Comparison of ENCODE assay signal across 20 cellular contexts in genomic region chr2:205376071-205376470, GRCh38.
"Had no signal": no experiment of that assay in that cellular context is flagged by ENCODE, and none has a peak within 500 bp of the region (broad histone marks: within the 10 kb centered on the region; RNA-seq: fewer than 3 reads in every experiment).

No MANE protein-coding gene starts in this region.

- H3K27me3 ChIP-seq: upper lobe of left lung had no signal

- H3K4me1 Mint-ChIP-seq: naive B cell; stimulated activated effector memory CD8-positive, alpha-beta T cell treated with anti-CD3 and anti-CD28 coated beads, Interleukin-12 subunit alpha, Interleukin-12 subunit beta, amount 100 ng/mL, for 72 hours had no signal

- H3K4me3 ChIP-seq: prostate gland, thoracic aorta, upper lobe of left lung had no signal

- H3K4me1 ChIP-seq: prostate gland, upper lobe of left lung had no signal

- ATAC-seq: activated CD4-positive, alpha-beta T cell treated with anti-CD3 and anti-CD28 coated beads for 36 hours; activated naive CD8-positive, alpha-beta T cell treated with anti-CD3 and anti-CD28 coated beads, Interleukin-2, amount 50 U/mL, for 24 hours; activated T-helper 17 cell treated with anti-CD3 and anti-CD28 coated beads, Interleukin-2, amount 50 U/mL, for 72 hours; left lobe of liver; right cardiac atrium; stimulated activated effector memory CD8-positive, alpha-beta T cell treated with anti-CD3 and anti-CD28 coated beads, Interleukin-12 subunit alpha, Interleukin-12 subunit beta, amount 100 ng/mL, for 72 hours had no signal

- H3K36me3 Mint-ChIP-seq: activated CD4-positive, alpha-beta memory T cell treated with anti-CD3 and anti-CD28 coated beads for 36 hours; naive B cell; stimulated activated effector memory CD8-positive, alpha-beta T cell treated with anti-CD3 and anti-CD28 coated beads, Interleukin-12 subunit alpha, Interleukin-12 subunit beta, amount 100 ng/mL, for 72 hours had no signal

- H3K27ac Mint-ChIP-seq: activated CD4-positive, alpha-beta memory T cell treated with anti-CD3 and anti-CD28 coated beads for 36 hours; activated CD4-positive, alpha-beta T cell treated with anti-CD3 and anti-CD28 coated beads for 36 hours; activated naive CD8-positive, alpha-beta T cell treated with anti-CD3 and anti-CD28 coated beads, Interleukin-2, amount 50 U/mL, for 24 hours; stimulated activated effector memory CD8-positive, alpha-beta T cell treated with anti-CD3 and anti-CD28 coated beads, Interleukin-12 subunit alpha, Interleukin-12 subunit beta, amount 100 ng/mL, for 72 hours had no signal

- H3K27ac ChIP-seq: prostate gland, thoracic aorta, upper lobe of left lung, WERI-Rb-1 had no signal

- DNase-seq: activated CD4-positive, alpha-beta memory T cell treated with anti-CD3 and anti-CD28 coated beads for 36 hours; activated CD4-positive, alpha-beta T cell treated with anti-CD3 and anti-CD28 coated beads for 36 hours; activated naive CD4-positive, alpha-beta T cell treated with Interleukin-2 at 50 U/mL for 16 hours; activated naive CD8-positive, alpha-beta T cell treated with anti-CD3 and anti-CD28 coated beads, Interleukin-2, amount 50 U/mL, for 24 hours; activated T-cell treated with anti-CD3 and anti-CD28 coated beads, Interleukin-2, amount 50 U/mL, for 1 hour; aorta; cerebellar nuclear complex; cortex of kidney; head of caudate nucleus; kidney; naive B cell; right cardiac atrium; stimulated activated CD4-positive, alpha-beta T cell treated with anti-CD3 and anti-CD28 coated beads, Interleukin-4, amount 100 ng/mL, for 24 hours; upper lobe of left lung; WERI-Rb-1 had no signal

- H3K9me3 ChIP-seq: prostate gland, thoracic aorta, upper lobe of left lung had no signal

- H3K36me3 ChIP-seq: prostate gland, thoracic aorta, upper lobe of left lung, WERI-Rb-1 had no signal

- H3K4me3 Mint-ChIP-seq: activated CD4-positive, alpha-beta memory T cell treated with anti-CD3 and anti-CD28 coated beads for 36 hours; activated CD4-positive, alpha-beta T cell treated with anti-CD3 and anti-CD28 coated beads for 36 hours; activated naive CD8-positive, alpha-beta T cell treated with anti-CD3 and anti-CD28 coated beads, Interleukin-2, amount 50 U/mL, for 24 hours; activated T-helper 17 cell treated with anti-CD3 and anti-CD28 coated beads, Interleukin-2, amount 50 U/mL, for 72 hours; naive B cell; stimulated activated effector memory CD8-positive, alpha-beta T cell treated with anti-CD3 and anti-CD28 coated beads, Interleukin-12 subunit alpha, Interleukin-12 subunit beta, amount 100 ng/mL, for 72 hours had no signal

- H3K27me3 Mint-ChIP-seq: activated CD4-positive, alpha-beta memory T cell treated with anti-CD3 and anti-CD28 coated beads for 36 hours; activated naive CD8-positive, alpha-beta T cell treated with anti-CD3 and anti-CD28 coated beads, Interleukin-2, amount 50 U/mL, for 24 hours; activated T-helper 17 cell treated with anti-CD3 and anti-CD28 coated beads, Interleukin-2, amount 50 U/mL, for 72 hours had no signal

- H3K9me3 Mint-ChIP-seq: activated CD4-positive, alpha-beta memory T cell treated with anti-CD3 and anti-CD28 coated beads for 36 hours; activated naive CD8-positive, alpha-beta T cell treated with anti-CD3 and anti-CD28 coated beads, Interleukin-2, amount 50 U/mL, for 24 hours; activated T-helper 17 cell treated with anti-CD3 and anti-CD28 coated beads, Interleukin-2, amount 50 U/mL, for 72 hours; stimulated activated effector memory CD8-positive, alpha-beta T cell treated with anti-CD3 and anti-CD28 coated beads, Interleukin-12 subunit alpha, Interleukin-12 subunit beta, amount 100 ng/mL, for 72 hours had no signal
